Comparison of ENCODE assay signal across 16 cellular contexts in genomic region chr17:15268003-15268402, GRCh38. TPM values are rescaled to one million over a fixed set of nuclear protein-coding genes. Genes with fewer than 3 reads are reported as not detected.
DNase-seq lines count a peak whose midpoint lies in the region; ATAC-seq, FAIRE-seq and TF ChIP-seq lines count a peak whose summit lies in the region.
"Had no signal": no experiment of that assay in that cellular context is flagged by ENCODE, and none has a peak within 500 bp of the region (broad histone marks: within the 10 kb centered on the region; RNA-seq: fewer than 3 reads in every experiment).

No MANE protein-coding gene starts in this region.

- no peaks in the 10 kb centered on the region for H3K36me3 ChIP-seq in tibial nerve
- H3K36me3 ChIP-seq in upper lobe of right lung = no peaks in the 10 kb centered on the region

- peak overlapping the region in 3 of 4 donors; percentile 50 to 100 (median 98) for H3K27ac ChIP-seq in tibial nerve
- H3K27ac ChIP-seq in upper lobe of right lung = no peak overlapping the region
- H3K27ac ChIP-seq: 22Rv1 had no signal

- no peak for TF ChIP-seq POLR2A in tibial nerve (IDR thresholded peaks at IDR 0.05)

- peak; percentile 26 for FAIRE-seq in HTR-8/SVneo (lab: Jason Lieb, UNC)
- FAIRE-seq: HepG2 had no signal

- 64 to 69% methylated on average over 3 of the region's 3 CpGs for WGBS in tibial nerve, 2 donors

- no peak overlapping the region for H3K4me3 ChIP-seq in AG04449 (ENCODE audit: low read depth, low read length)
- H3K4me3 ChIP-seq in tibial nerve = no peak overlapping the region
- H3K4me3 ChIP-seq in upper lobe of right lung = no peak overlapping the region
- H3K4me3 ChIP-seq: GM23338 had no signal

- no peaks in the 10 kb centered on the region for H3K27me3 ChIP-seq in tibial nerve
- no peaks in the 10 kb centered on the region for H3K27me3 ChIP-seq in upper lobe of right lung

- H3K9me3 ChIP-seq in tibial nerve (no peaks in the 10 kb centered on the region), upper lobe of right lung (no peaks in the 10 kb centered on the region)

- CTCF ChIA-PET in AG04449 (lab: Yijun Ruan, JAX) = interaction anchor here (1.3 to 1.6 kb wide), 3 partner anchors 10 to 235 kb away, joined by 3 to 6 read pairs (median 5); no protein-coding TSS in a partner anchor

- no peak for ATAC-seq in upper lobe of right lung
- ATAC-seq: GM23338, HepG2 had no signal

- H3K4me1 ChIP-seq in tibial nerve (peaks cover 0 to 67% (median 11%) of the 10 kb centered on the region in 4 donors), upper lobe of right lung (peaks cover 13% of the 10 kb centered on the region)

- DNase-seq in AG04449 (ENCODE audit: low read depth, low spot score) = no peak
- no peak for DNase-seq in HTR-8/SVneo (ENCODE audit: insufficient read length, low spot score)
- peak; percentile 18 for DNase-seq in islet precursor cell
- no peak for DNase-seq in tibial nerve (ENCODE audit: low spot score in 2 of 2)
- DNase-seq in activated gamma-delta T cell (lab: John Stamatoyannopoulos, UW) = no peak
- DNase-seq in T1000 (lab: John Stamatoyannopoulos, UW) = no peak
- no peak for DNase-seq in upper lobe of right lung
- DNase-seq: C1 segment of cervical spinal cord; Calu3; CD4-positive, alpha-beta T cell; DMS 273 treated with DMSO at 0.1 percent for 48 hours; H7 had no signal

- intact Hi-C loops in upper lobe of right lung (cut with DNase I) = no loop called here

- no peak for TF ChIP-seq EP300 in tibial nerve (IDR thresholded peaks at IDR 0.05)

- peak; percentile 28 for TF ChIP-seq CTCF in AG04449 (IDR thresholded peaks at IDR 0.05; ENCODE audit: insufficient read depth, low read length, missing control alignments)
- no peak for TF ChIP-seq CTCF in tibial nerve (IDR thresholded peaks at IDR 0.05)
- TF ChIP-seq CTCF in upper lobe of right lung (IDR thresholded peaks at IDR 0.05) = no peak

- POLR2A ChIA-PET in AG04449 (lab: Yijun Ruan, JAX) = no interaction called here

RNA-seq across cellular contexts. Expression of gene PMP22, which starts 2.9 kb away (rescaled TPM):
- total RNA-seq in tibial nerve (1,000 to 10,000 TPM in 3 of 4 donors, 100 to 1,000 TPM in 1; 784 to 3,019 (median 2,270) TPM), upper lobe of right lung (157 TPM)
- total RNA-seq: A673; CD4-positive, alpha-beta T cell had no signal
